ENCODE assay signal across 28 cellular contexts in the genomic region with DNA sequence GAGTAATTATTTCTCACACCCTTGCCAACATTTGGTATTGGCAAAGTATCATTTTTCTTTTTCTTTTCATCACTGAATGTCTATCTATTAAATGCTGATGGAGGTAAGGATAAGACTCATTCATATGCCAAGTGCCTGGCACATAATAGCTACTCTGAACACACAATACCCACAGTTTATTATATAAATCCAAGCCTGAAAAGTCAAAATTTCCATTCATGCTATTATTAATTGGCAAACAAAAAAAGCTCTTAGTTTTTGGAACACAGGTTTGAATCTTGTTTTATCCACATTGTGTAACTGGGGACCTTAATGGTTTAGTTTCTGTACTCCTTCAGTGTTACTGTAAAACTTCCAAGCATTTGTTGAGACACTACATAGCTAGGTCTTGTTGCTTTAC.
"Had no signal": no experiment of that assay in that cellular context is flagged by ENCODE, and none has a peak within 500 bp of the region (broad histone marks: within the 10 kb centered on the region; RNA-seq: fewer than 3 reads in every experiment).

No MANE protein-coding gene starts in this region.

- ATAC-seq: naive thymus-derived CD8-positive, alpha-beta T cell; natural killer cell treated with Interleukin-12 subunit alpha and Interleukin-12 subunit beta and Interleukin-15 and Interleukin-18, amount 100 ng/mL, for 72 hours; psoas muscle; right cardiac atrium; right lobe of liver; stimulated activated effector memory CD8-positive, alpha-beta T cell treated with anti-CD3 and anti-CD28 coated beads, Interleukin-12 subunit alpha, Interleukin-12 subunit beta, amount 100 ng/mL, for 72 hours; stimulated activated naive B cell treated with anti-CD40 and anti-IgM and Interleukin-4, amounts not matched to agents 10 μg/mL and 1 μg/mL and 100 μg/mL, for 72 hours had no signal

- FAIRE-seq: urothelium cell line had no signal

- H3K4me1 ChIP-seq: parathyroid adenoma, psoas muscle, right lobe of liver, thyroid gland had no signal

- H3K9me3 ChIP-seq: neutrophil, ovary, psoas muscle, right lobe of liver, sigmoid colon, stomach, thoracic aorta, thyroid gland, tibial nerve, upper lobe of left lung, vagina had no signal

- H3K27ac ChIP-seq: neutrophil, ovary, parathyroid adenoma, psoas muscle, right lobe of liver, sigmoid colon, stomach, thoracic aorta, thyroid gland, tibial nerve, upper lobe of left lung, vagina had no signal

- H3K4me3 ChIP-seq: ovary, psoas muscle, right lobe of liver, sigmoid colon, stomach, thoracic aorta, thyroid gland, tibial nerve, upper lobe of left lung, vagina had no signal

- DNase-seq: naive thymus-derived CD8-positive, alpha-beta T cell; nephron progenitor cell; nucleus accumbens; ovary; posterior cingulate gyrus; psoas muscle; right cardiac atrium; right lobe of liver; sigmoid colon; small intestine; stimulated activated CD4-positive, alpha-beta T cell treated with anti-CD3 and anti-CD28 coated beads, Interleukin-15, amount 100 ng/mL, for 24 hours; stimulated activated CD4-positive, alpha-beta T cell treated with anti-CD3 and anti-CD28 coated beads, Interleukin-2, amount 100 ng/mL, for 24 hours; stimulated activated CD4-positive, alpha-beta T cell treated with anti-CD3 and anti-CD28 coated beads, Interleukin-2, amount 100 ng/mL, for 48 hours; stimulated activated CD4-positive, alpha-beta T cell treated with anti-CD3 and anti-CD28 coated beads, Interleukin-4, amount 100 ng/mL, for 24 hours; stimulated activated naive B cell treated with anti-CD40 and anti-IgM and Interleukin-4, amounts not matched to agents 10 μg/mL and 1 μg/mL and 100 μg/mL, for 72 hours; stimulated activated naive CD4-positive, alpha-beta T cell treated with Interleukin-2 at 50 U/mL for 16 hours; stomach; thyroid gland; trophoblast cell; upper lobe of left lung had no signal
